Comparison of ENCODE assay signal across 11 cellular contexts in genomic region chr4:184818216-184818564, GRCh38.
DNase-seq lines count a peak whose midpoint lies in the region; ATAC-seq and TF ChIP-seq lines count a peak whose summit lies in the region.
"Had no signal": no experiment of that assay in that cellular context is flagged by ENCODE, and none has a peak within 500 bp of the region (broad histone marks: within the 10 kb centered on the region; RNA-seq: fewer than 3 reads in every experiment).

No MANE protein-coding gene starts in this region.

- H3K27ac Mint-ChIP-seq in T-helper 2 cell treated with Interferon-gamma antibody and Interleukin-4, amounts not matched to agents 5 μg/mL and 100 μg/mL, for 36 hours = peak overlapping the region; percentile 31
- H3K27ac Mint-ChIP-seq in effector memory CD8-positive, alpha-beta T cell = peak overlapping the region in 1 of 2 donors; percentile 55

- ATAC-seq in GM19452 (IDR thresholded peaks at IDR 0.05; ENCODE audit: unreplicated experiment) (peak; percentile 38), HG03045 (IDR thresholded peaks at IDR 0.05; ENCODE audit: unreplicated experiment) (peak; percentile 41)
- ATAC-seq in effector memory CD8-positive, alpha-beta T cell (replicated peaks) = peak; percentile 45

- no peaks in the 10 kb centered on the region for H3K36me3 Mint-ChIP-seq in T-helper 2 cell treated with Interferon-gamma antibody and Interleukin-4, amounts not matched to agents 5 μg/mL and 100 μg/mL, for 36 hours (ENCODE audit: low read depth)
- peaks cover 8% of the 10 kb centered on the region for H3K36me3 Mint-ChIP-seq in effector memory CD8-positive, alpha-beta T cell (ENCODE audit: insufficient read depth)

- no peak overlapping the region for H3K4me3 Mint-ChIP-seq in T-helper 2 cell treated with Interferon-gamma antibody and Interleukin-4, amounts not matched to agents 5 μg/mL and 100 μg/mL, for 36 hours
- H3K4me3 Mint-ChIP-seq in effector memory CD8-positive, alpha-beta T cell = no peak overlapping the region

- H3K27me3 Mint-ChIP-seq in T-helper 2 cell treated with Interferon-gamma antibody and Interleukin-4, amounts not matched to agents 5 μg/mL and 100 μg/mL, for 36 hours (ENCODE audit: low read depth) = no peaks in the 10 kb centered on the region
- no peaks in the 10 kb centered on the region for H3K27me3 Mint-ChIP-seq in effector memory CD8-positive, alpha-beta T cell

- peaks cover 34% of the 10 kb centered on the region for H3K4me1 Mint-ChIP-seq in T-helper 2 cell treated with Interferon-gamma antibody and Interleukin-4, amounts not matched to agents 5 μg/mL and 100 μg/mL, for 36 hours (ENCODE audit: low read depth)
- peaks cover 30 to 38% of the 10 kb centered on the region in 2 donors for H3K4me1 Mint-ChIP-seq in effector memory CD8-positive, alpha-beta T cell (ENCODE audit: low read depth in 2 of 2)

- no peak for TF ChIP-seq CTCF in GM13976 (IDR thresholded peaks at IDR 0.05; ENCODE audit: borderline replicate concordance, control extremely low read depth, extremely low read depth, insufficient read depth, missing control alignments)

- no peak for DNase-seq in T-helper 2 cell treated with Interferon-gamma antibody and Interleukin-4, amounts not matched to agents 5 μg/mL and 100 μg/mL, for 36 hours (ENCODE audit: low spot score)
- no peak for DNase-seq in T-helper 2 cell
- no peak for DNase-seq in effector memory CD8-positive, alpha-beta T cell
- no peak for DNase-seq in GM13976 (ENCODE audit: low spot score)
- DNase-seq in 8988T = no peak
- DNase-seq in NCI-H1417 treated with DMSO at 0.1 percent for 48 hours (lab: John Stamatoyannopoulos, UW) = no peak
- DNase-seq: activated CD8-positive, alpha-beta memory T cell treated with anti-CD3 and anti-CD28 coated beads, Interleukin-2, amount 50 U/mL, for 48 hours; NCI-H2081 treated with DMSO at 0.1 percent for 48 hours; stimulated activated CD4-positive, alpha-beta T cell treated with anti-CD3 and anti-CD28 coated beads, Interleukin-2, amount 100 ng/mL, for 24 hours had no signal

- H3K9me3 Mint-ChIP-seq in T-helper 2 cell treated with Interferon-gamma antibody and Interleukin-4, amounts not matched to agents 5 μg/mL and 100 μg/mL, for 36 hours = no peaks in the 10 kb centered on the region
- H3K9me3 Mint-ChIP-seq in effector memory CD8-positive, alpha-beta T cell = no peaks in the 10 kb centered on the region

- in situ Hi-C loops in GM13976 (cut with MboI; ENCODE audit: low sequenced_read_pairs, unreplicated experiment) = no loop called here
